20 cellular contexts compared by ENCODE assay signal in the genomic region with DNA sequence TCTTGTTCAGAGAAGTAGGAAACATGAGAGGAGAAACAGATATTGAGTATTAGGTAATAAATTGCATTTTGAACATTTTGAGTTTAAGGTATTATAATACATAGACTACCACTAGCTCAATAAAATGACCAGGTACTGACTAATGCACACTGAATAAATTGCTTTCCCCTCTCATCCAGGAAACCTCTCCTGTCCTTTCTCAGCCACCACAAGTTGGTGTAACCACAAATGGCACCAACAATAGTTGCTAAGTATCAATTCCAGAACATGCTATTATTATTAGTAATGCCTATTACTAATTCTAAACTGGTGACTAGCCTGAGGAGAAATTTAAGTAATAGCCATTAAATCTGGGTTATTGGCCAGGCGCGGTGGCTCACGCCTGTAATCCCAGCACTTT. TPM values are rescaled to one million over a fixed set of nuclear protein-coding genes. Genes with fewer than 3 reads are reported as not detected.
A peak's percentile ranks its signal among the peaks of the same experiment; 100 is the strongest.
DNase-seq lines count a peak whose midpoint lies in the region; ATAC-seq, FAIRE-seq and TF ChIP-seq lines count a peak whose summit lies in the region.
"Had no signal": no experiment of that assay in that cellular context is flagged by ENCODE, and none has a peak within 500 bp of the region (broad histone marks: within the 10 kb centered on the region; RNA-seq: fewer than 3 reads in every experiment).

No MANE protein-coding gene starts in this region.

- H3K36me3 Mint-ChIP-seq in stimulated activated effector memory CD8-positive, alpha-beta T cell treated with anti-CD3 and anti-CD28 coated beads, Interleukin-12 subunit alpha, Interleukin-12 subunit beta, amount 100 ng/mL, for 72 hours = peaks cover 100% of the 10 kb centered on the region

- H3K4me3 Mint-ChIP-seq in stimulated activated effector memory CD8-positive, alpha-beta T cell treated with anti-CD3 and anti-CD28 coated beads, Interleukin-12 subunit alpha, Interleukin-12 subunit beta, amount 100 ng/mL, for 72 hours = no peak overlapping the region
- H3K4me3 Mint-ChIP-seq: B cell; CD4-positive, CD25-positive, alpha-beta regulatory T cell; CD8-positive, alpha-beta memory T cell; GM23338 had no signal

- FAIRE-seq in bronchial epithelial cell (lab: Jason Lieb, UNC) = no peak
- FAIRE-seq: GM12892, GM18507 had no signal

- DNase-seq in ELR (ENCODE audit: low read depth) = peak; percentile 19
- peak; percentile 52 for DNase-seq in bronchial epithelial cell (ENCODE audit: low read depth)
- DNase-seq in fibroblast of mammary gland (ENCODE audit: low read depth) = peak; percentile 30
- no peak for DNase-seq in stimulated activated effector memory CD8-positive, alpha-beta T cell treated with anti-CD3 and anti-CD28 coated beads, Interleukin-12 subunit alpha, Interleukin-12 subunit beta, amount 100 ng/mL, for 72 hours (ENCODE audit: low spot score in 2 of 2)
- no peak for DNase-seq in activated CD4-positive, alpha-beta T cell treated with anti-CD3 and anti-CD28 coated beads for 4 hours
- DNase-seq in NCI-H128 (lab: John Stamatoyannopoulos, UW; ENCODE audit: unreplicated experiment) = no peak
- DNase-seq: CD4-positive, CD25-positive, alpha-beta regulatory T cell; CD8-positive, alpha-beta memory T cell; COR-L47; DMS 273 treated with DMSO at 0.1 percent for 48 hours; DMS53; DND-41; EL; GDM1; HCEC 1CT had no signal

- H3K36me3 ChIP-seq in bronchial epithelial cell (ENCODE audit: control insufficient read depth, insufficient read depth, low read length) = peaks cover 6% of the 10 kb centered on the region

- no peaks in the 10 kb centered on the region for H3K9me3 Mint-ChIP-seq in stimulated activated effector memory CD8-positive, alpha-beta T cell treated with anti-CD3 and anti-CD28 coated beads, Interleukin-12 subunit alpha, Interleukin-12 subunit beta, amount 100 ng/mL, for 72 hours
- H3K9me3 Mint-ChIP-seq: CD4-positive, CD25-positive, alpha-beta regulatory T cell; CD8-positive, alpha-beta memory T cell; GM23338 had no signal

- TF ChIP-seq CTCF in bronchial epithelial cell (IDR thresholded peaks at IDR 0.05; ENCODE audit: insufficient read depth, low read length, severe bottlenecking) = no peak
- TF ChIP-seq CTCF in fibroblast of mammary gland (conservative IDR thresholded peaks at IDR 0.05; ENCODE audit: control insufficient read depth, insufficient read depth, low read depth, low read length) = no peak

- no peaks in the 10 kb centered on the region for H3K27me3 ChIP-seq in bronchial epithelial cell (ENCODE audit: control insufficient read depth, insufficient read depth, low read length)
- H3K27me3 ChIP-seq: BLaER1 treated with 17β-estradiol and CSF1 and Interleukin-3, amounts not matched to agents 10 nM and 100 nM had no signal

- H3K4me1 Mint-ChIP-seq in stimulated activated effector memory CD8-positive, alpha-beta T cell treated with anti-CD3 and anti-CD28 coated beads, Interleukin-12 subunit alpha, Interleukin-12 subunit beta, amount 100 ng/mL, for 72 hours = no peaks in the 10 kb centered on the region
- H3K4me1 Mint-ChIP-seq: B cell; CD8-positive, alpha-beta memory T cell; GM23338 had no signal

- no peak overlapping the region for H3K4me3 ChIP-seq in bronchial epithelial cell (ENCODE audit: low read depth, low read length)
- no peak overlapping the region for H3K4me3 ChIP-seq in fibroblast of mammary gland (ENCODE audit: control insufficient read depth, low read depth, low read length)
- H3K4me3 ChIP-seq: BLaER1 treated with 17β-estradiol and CSF1 and Interleukin-3, amounts not matched to agents 10 nM and 100 nM; GM23338 had no signal

- no peak for ATAC-seq in stimulated activated effector memory CD8-positive, alpha-beta T cell treated with anti-CD3 and anti-CD28 coated beads, Interleukin-12 subunit alpha, Interleukin-12 subunit beta, amount 100 ng/mL, for 72 hours
- ATAC-seq: GM23338 had no signal

- H3K27ac Mint-ChIP-seq in stimulated activated effector memory CD8-positive, alpha-beta T cell treated with anti-CD3 and anti-CD28 coated beads, Interleukin-12 subunit alpha, Interleukin-12 subunit beta, amount 100 ng/mL, for 72 hours = peak overlapping the region; percentile 0
- H3K27ac Mint-ChIP-seq: B cell, GM23338 had no signal

RNA-seq across cellular contexts. Expression of a gene that starts 47.3 kb away (rescaled TPM):
- total RNA-seq in bronchial epithelial cell = 15.0 and 31.6 TPM in 2 replicates

Comparison
In these comparisons a context has a peak if more than half of its experiments do, and no peak if none do; other contexts are left out.
1. DNase-seq: peak in ELR (single experiment), bronchial epithelial cell (single experiment) and fibroblast of mammary gland (single experiment); none in stimulated activated effector memory CD8-positive, alpha-beta T cell treated with anti-CD3 and anti-CD28 coated beads, Interleukin-12 subunit alpha, Interleukin-12 subunit beta, amount 100 ng/mL, for 72 hours (0 of 2), activated CD4-positive, alpha-beta T cell treated with anti-CD3 and anti-CD28 coated beads for 4 hours (0 of 2) and NCI-H128 (single experiment).